ENCODE assay signal across 9 cellular contexts in the genomic region with DNA sequence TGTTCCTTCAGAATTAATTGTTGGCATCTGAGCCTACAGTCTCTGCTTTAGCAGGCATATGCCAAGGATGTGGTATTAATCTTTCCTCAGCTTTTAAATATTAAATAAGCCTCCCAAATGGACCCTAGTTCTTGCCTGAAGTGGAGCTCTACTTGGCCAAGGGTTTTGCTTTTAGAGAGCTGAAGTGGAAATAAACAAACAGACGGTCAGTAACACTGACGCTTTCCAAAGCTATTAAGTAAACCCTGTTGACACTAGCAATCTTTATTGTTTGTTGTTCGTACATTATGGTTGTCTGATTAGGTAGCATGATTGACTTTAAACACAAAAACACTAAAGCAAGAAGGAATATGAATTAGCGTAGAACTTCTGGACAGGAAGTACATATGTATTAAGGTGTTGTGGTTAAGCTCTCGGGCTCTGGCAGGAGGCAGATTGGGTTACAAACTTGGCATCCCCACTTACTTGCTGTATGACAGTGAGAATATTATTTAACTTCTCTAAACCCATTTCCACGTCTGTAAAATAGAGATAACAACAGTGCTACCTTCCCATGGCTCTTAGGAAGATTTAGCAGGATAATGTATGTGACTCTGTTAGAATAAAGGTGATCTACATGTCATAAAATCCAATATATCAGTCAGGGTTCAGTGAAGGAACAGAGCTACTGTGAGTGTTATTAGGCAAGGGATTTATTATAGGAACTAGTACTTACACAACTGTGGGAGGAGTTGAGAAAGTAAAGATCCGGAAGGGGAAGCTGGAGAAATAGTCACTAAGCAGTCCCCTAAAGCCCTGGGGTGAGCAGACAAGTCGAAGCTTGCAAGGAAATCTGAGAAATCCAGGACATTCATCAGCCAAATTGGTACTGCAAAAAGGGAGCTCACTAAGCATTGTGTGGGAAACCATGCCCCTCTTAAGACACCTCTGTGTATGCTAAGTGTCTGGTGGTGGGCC.
DNase-seq lines count a peak whose midpoint lies in the region; ATAC-seq and TF ChIP-seq lines count a peak whose summit lies in the region.
"Had no signal": no experiment of that assay in that cellular context is flagged by ENCODE, and none has a peak within 500 bp of the region (broad histone marks: within the 10 kb centered on the region; RNA-seq: fewer than 3 reads in every experiment).

No MANE protein-coding gene starts in this region.

- peaks cover 11% of the 10 kb centered on the region for H3K4me1 Mint-ChIP-seq in activated naive CD4-positive, alpha-beta T cell treated with anti-CD3 and anti-CD28 coated beads for 36 hours (ENCODE audit: low read depth)

- DNase-seq in NCI-H774 (lab: John Stamatoyannopoulos, UW) (peak; percentile 61), cerebellum (ENCODE audit: low spot score) (no peak), NCI-H345 treated with DMSO at 0.1 percent for 48 hours (lab: John Stamatoyannopoulos, UW; ENCODE audit: unreplicated experiment) (no peak), MG63 (no peak)
- no peak for DNase-seq in activated naive CD4-positive, alpha-beta T cell treated with anti-CD3 and anti-CD28 coated beads for 36 hours

- H3K27me3 Mint-ChIP-seq in activated naive CD4-positive, alpha-beta T cell treated with anti-CD3 and anti-CD28 coated beads for 36 hours (ENCODE audit: low read depth), result no peaks in the 10 kb centered on the region

- TF ChIP-seq CTCF in HEK293 (tag by site-specific recombination; IDR thresholded peaks at IDR 0.05), result no peak

- peaks cover 18% of the 10 kb centered on the region for H3K9me3 Mint-ChIP-seq in activated naive CD4-positive, alpha-beta T cell treated with anti-CD3 and anti-CD28 coated beads for 36 hours

- H3K36me3 Mint-ChIP-seq in activated naive CD4-positive, alpha-beta T cell treated with anti-CD3 and anti-CD28 coated beads for 36 hours (ENCODE audit: low read depth), result peaks cover 7% of the 10 kb centered on the region

- intact Hi-C loops in activated naive CD4-positive, alpha-beta T cell treated with anti-CD3 and anti-CD28 coated beads for 36 hours (cut with micrococcal nuclease), result no loop called here

- H3K9me3 ChIP-seq in HEK293 (ENCODE audit: control insufficient read depth, insufficient read depth, low read depth, low read length) (no peaks in the 10 kb centered on the region), MG63 (no peaks in the 10 kb centered on the region)

- H3K27ac Mint-ChIP-seq in activated naive CD4-positive, alpha-beta T cell treated with anti-CD3 and anti-CD28 coated beads for 36 hours, result no peak overlapping the region

- peak; percentile 98 for ATAC-seq in esophagus mucosa
- ATAC-seq: HCT116 had no signal

- no peak overlapping the region for H3K4me3 Mint-ChIP-seq in activated naive CD4-positive, alpha-beta T cell treated with anti-CD3 and anti-CD28 coated beads for 36 hours

- H3K36me3 ChIP-seq in HEK293 (ENCODE audit: control insufficient read depth in 2 of 2, insufficient read depth in 1 of 2, low read length in 2 of 2) (no peaks in the 10 kb centered on the region), MG63 (no peaks in the 10 kb centered on the region)

- CTCF ChIA-PET in HEK293 (lab: Yijun Ruan, JAX), result interaction anchor here (0.6 kb wide), 1 partner anchor 89 kb away, joined by 4 read pairs; no protein-coding TSS in a partner anchor
- CTCF ChIA-PET in activated naive CD4-positive, alpha-beta T cell treated with anti-CD3 and anti-CD28 coated beads for 36 hours (lab: Charles Lee), result interaction anchor here (0.8 kb wide), 1 partner anchor 35 kb away, joined by 5 read pairs; no protein-coding TSS in a partner anchor

- POLR2A ChIA-PET in HEK293 (lab: Yijun Ruan, JAX), result interaction anchor here (1.5 kb wide), 1 partner anchor 12 kb away, joined by 3 read pairs; no protein-coding TSS in a partner anchor

- H3K27me3 ChIP-seq in MG63, result no peaks in the 10 kb centered on the region

- H3K27ac ChIP-seq in HEK293 (ENCODE audit: extremely low read depth, low read depth, low read length) (no peak overlapping the region), skin epidermis (peak overlapping the region in 20 of 21 experiments; percentile 35 to 89 (median 75))

- 0 out of 2 replicates have a peak, but pooled peaks cover 2% of the 10 kb centered on the region for H3K4me1 ChIP-seq in HEK293 (ENCODE audit: control insufficient read depth, insufficient read depth, low read length)

- H3K4me3 ChIP-seq in HEK293 (ENCODE audit: low read depth, low read length) (no peak overlapping the region), skin epidermis (no peak overlapping the region), MG63 (no peak overlapping the region)

TF ChIP-seq in HEK293, 187 proteins besides CTCF, POLR2A, EP300 and RAD21:
- peak; percentile 74 for TF ChIP-seq TRIM28 (IDR thresholded peaks at IDR 0.05; ENCODE audit: borderline replicate concordance, low read length)
- 0 out of 2 replicates have a peak, but pooled peaks have one; percentile 23 for TF ChIP-seq WT1 (tag by site-specific recombination; IDR thresholded peaks at IDR 0.05)
- TF ChIP-seq MZF1 (tag by site-specific recombination; IDR thresholded peaks at IDR 0.05; ENCODE audit: borderline replicate concordance), result peak; percentile 76; the same call in 1 of the 2 replicates
- TF ChIP-seq OSR2 (tag by site-specific recombination; IDR thresholded peaks at IDR 0.05), result peak; percentile 75
- TF ChIP-seq SETDB1 (IDR thresholded peaks at IDR 0.05; ENCODE audit: insufficient read length, low read length), result peak; percentile 37
- TF ChIP-seq, protein P1, sequence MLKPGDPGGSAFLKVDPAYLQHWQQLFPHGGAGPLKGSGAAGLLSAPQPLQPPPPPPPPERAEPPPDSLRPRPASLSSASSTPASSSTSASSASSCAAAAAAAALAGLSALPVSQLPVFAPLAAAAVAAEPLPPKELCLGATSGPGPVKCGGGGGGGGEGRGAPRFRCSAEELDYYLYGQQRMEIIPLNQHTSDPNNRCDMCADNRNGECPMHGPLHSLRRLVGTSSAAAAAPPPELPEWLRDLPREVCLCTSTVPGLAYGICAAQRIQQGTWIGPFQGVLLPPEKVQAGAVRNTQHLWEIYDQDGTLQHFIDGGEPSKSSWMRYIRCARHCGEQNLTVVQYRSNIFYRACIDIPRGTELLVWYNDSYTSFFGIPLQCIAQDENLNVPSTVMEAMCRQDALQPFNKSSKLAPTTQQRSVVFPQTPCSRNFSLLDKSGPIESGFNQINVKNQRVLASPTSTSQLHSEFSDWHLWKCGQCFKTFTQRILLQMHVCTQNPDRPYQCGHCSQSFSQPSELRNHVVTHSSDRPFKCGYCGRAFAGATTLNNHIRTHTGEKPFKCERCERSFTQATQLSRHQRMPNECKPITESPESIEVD (tag by site-specific recombination; IDR thresholded peaks at IDR 0.05), result peak; percentile 37; the same call in 1 of the 2 replicates
- TF ChIP-seq ZNF521 (tag by site-specific recombination; IDR thresholded peaks at IDR 0.05), result no peak
- no peak for TF ChIP-seq HOXC10 (CRISPR knock-in tag; IDR thresholded peaks at IDR 0.05)
